ENCODE assay signal across 26 cellular contexts in genomic region chr10:69055241-69055640, GRCh38. TPM values are rescaled to one million over a fixed set of nuclear protein-coding genes. Genes with fewer than 3 reads are reported as not detected.
DNase-seq lines count a peak whose midpoint lies in the region; ATAC-seq, FAIRE-seq and TF ChIP-seq lines count a peak whose summit lies in the region.
"Had no signal": no experiment of that assay in that cellular context is flagged by ENCODE, and none has a peak within 500 bp of the region (broad histone marks: within the 10 kb centered on the region; RNA-seq: fewer than 3 reads in every experiment).

No MANE protein-coding gene starts in this region.

- TF ChIP-seq POLR2A in GM12878 (IDR thresholded peaks at IDR 0.05; ENCODE audit: low read depth, low read length) = no peak

- RAD21 ChIA-PET in GM12878 (lab: Charles Lee; ENCODE audit: unreplicated experiment) = interaction anchor here (1.0 to 25.6 kb wide), 9 partner anchors 9 to 174 kb away, joined by 3 to 544 read pairs (median 6); partner anchors contain the start of gene SRGN

- no peak for TF ChIP-seq RAD21 in GM12878 (IDR thresholded peaks at IDR 0.05; ENCODE audit: insufficient read depth, low read depth, low read length)

- intact Hi-C loops in activated naive CD4-positive, alpha-beta T cell treated with anti-CD3 and anti-CD28 coated beads for 36 hours (cut with micrococcal nuclease) = loop anchor here (1.0 to 2.0 kb wide), 4 partner anchors 10 to 50 kb away; no protein-coding TSS in a partner anchor
- intact Hi-C loops in GM12878 (cut with micrococcal nuclease; ENCODE audit: unreplicated experiment) = no loop called here

- H3K4me3 ChIP-seq in GM12878 = no peak overlapping the region
- H3K4me3 ChIP-seq: BLaER1, cardiac muscle cell, gastroesophageal sphincter had no signal

- CTCF ChIA-PET in activated naive CD4-positive, alpha-beta T cell treated with anti-CD3 and anti-CD28 coated beads for 36 hours (lab: Charles Lee) = interaction anchor here (0.7 to 1.3 kb wide), 8 partner anchors 9 to 50 kb away, joined by 3 to 10 read pairs (median 4); no protein-coding TSS in a partner anchor
- CTCF ChIA-PET in GM12878 (lab: Yijun Ruan, JAX) = interaction anchor here (1.1 to 14.3 kb wide), 6 partner anchors 10 to 50 kb away, joined by 5 to 121 read pairs (median 16); partner anchors contain the start of gene SRGN

- peak overlapping the region; percentile 52 for H3K27ac Mint-ChIP-seq in activated naive CD4-positive, alpha-beta T cell treated with anti-CD3 and anti-CD28 coated beads for 36 hours
- H3K27ac Mint-ChIP-seq in IgD-negative memory B cell = peak overlapping the region in 2 of 3 donors; percentile 31 to 81
- peak overlapping the region; percentile 88 for H3K27ac Mint-ChIP-seq in stimulated activated naive CD8-positive, alpha-beta T cell treated with anti-CD3 and anti-CD28 coated beads, Interleukin-15, Interleukin-2, amounts not matched to agents 100 ng/mL and 50 ng/mL, for 24 hours
- H3K27ac Mint-ChIP-seq: mesothelial cell of epicardium had no signal

- H3K4me3 Mint-ChIP-seq in activated naive CD4-positive, alpha-beta T cell treated with anti-CD3 and anti-CD28 coated beads for 36 hours = no peak overlapping the region
- H3K4me3 Mint-ChIP-seq in IgD-negative memory B cell = peak overlapping the region in 1 of 4 donors; percentile 25
- peak overlapping the region; percentile 45 for H3K4me3 Mint-ChIP-seq in stimulated activated naive CD8-positive, alpha-beta T cell treated with anti-CD3 and anti-CD28 coated beads, Interleukin-15, Interleukin-2, amounts not matched to agents 100 ng/mL and 50 ng/mL, for 24 hours
- H3K4me3 Mint-ChIP-seq: mesothelial cell of epicardium had no signal

- SMC1A ChIA-PET in GM12878 (lab: Charles Lee; ENCODE audit: uncharacterized antibody, unreplicated experiment) = interaction anchor here (0.7 to 17.6 kb wide), 9 partner anchors 7 to 67 kb away, joined by 3 to 355 read pairs (median 4); partner anchors contain the start of gene SRGN

- no peaks in the 10 kb centered on the region for H3K36me3 ChIP-seq in GM12878 (ENCODE audit: control insufficient read depth in 2 of 2, insufficient read depth in 2 of 2, low read length in 1 of 2)
- H3K36me3 ChIP-seq: BLaER1, cardiac muscle cell, gastroesophageal sphincter had no signal

- BruUV-seq in GM12878 (replicated peaks; lab: Mats Ljungman, UMichigan) = no TSS peak

- 18% methylated on average over 2 of the region's 2 CpGs for WGBS in GM12878 (ENCODE audit: insufficient coverage, insufficient replicate concordance, low lambda C conversion rate, missing lambda C conversion rate)

- POLR2A ChIA-PET in GM12878 (lab: Charles Lee) = interaction anchor here (0.6 to 16.7 kb wide), 6 partner anchors 9 to 70 kb away, joined by 3 to 312 read pairs (median 40); partner anchors contain the start of gene SRGN

- no peaks in the 10 kb centered on the region for H4K20me1 ChIP-seq in GM12878 (ENCODE audit: control insufficient read depth, insufficient read depth)
- H4K20me1 ChIP-seq: BLaER1 had no signal

- H3K79me2 ChIP-seq in GM12878 (ENCODE audit: control insufficient read depth, insufficient read depth, low read length) = peaks cover 3% of the 10 kb centered on the region

- TF ChIP-seq CTCF in GM12878 (IDR thresholded peaks at IDR 0.05 in 2 of 3, conservative IDR thresholded peaks at IDR 0.05 in 1 of 3; ENCODE audit: control insufficient read depth in 2 of 3, extremely low read depth in 1 of 3, insufficient read depth in 1 of 3, low read depth in 3 of 3, low read length in 3 of 3) = no peak

- peak in 1 of 2 experiments; percentile 65; a peak in 2 of 4 replicates for TF ChIP-seq EP300 in GM12878 (IDR thresholded peaks at IDR 0.05; ENCODE audit: borderline replicate concordance in 1 of 2, control insufficient read depth in 1 of 2, low read depth in 2 of 2, low read length in 2 of 2)

- peak; percentile 3 for ATAC-seq in GM12878
- ATAC-seq: gastroesophageal sphincter had no signal

- H3K27me3 ChIP-seq in GM12878 (replicated peaks in 1 of 2; ENCODE audit: control insufficient read depth in 2 of 2, insufficient read depth in 2 of 2, low read length in 1 of 2) = no peaks in the 10 kb centered on the region
- H3K27me3 ChIP-seq: BLaER1, cardiac muscle cell had no signal

- no peak overlapping the region for H2AFZ ChIP-seq in GM12878 (ENCODE audit: control insufficient read depth, low read depth, low read length)

- in situ Hi-C loops in GM12878 (cut with MboI) = no loop called here

- DNase-seq in activated naive CD4-positive, alpha-beta T cell treated with anti-CD3 and anti-CD28 coated beads for 36 hours = no peak
- no peak for DNase-seq in activated naive CD4-positive, alpha-beta T cell treated with anti-CD3 and anti-CD28 coated beads, Interleukin-2, amount 50 U/mL, for 16 hours
- DNase-seq in GM12878 (ENCODE audit: low read depth, low spot score) (no peak), NCI-H345 treated with DMSO at 0.1 percent for 48 hours (lab: John Stamatoyannopoulos, UW; ENCODE audit: unreplicated experiment) (no peak), Kasumi-1 (lab: John Stamatoyannopoulos, UW) (no peak)
- no peak for DNase-seq in stimulated activated CD4-positive, alpha-beta T cell treated with anti-CD3 and anti-CD28 coated beads, Interleukin-4, amount 100 ng/mL, for 4 hours
- DNase-seq: activated effector memory CD4-positive, alpha-beta T cell treated with Interleukin-2 at 50 U/mL for 16 hours; aorta; cortex of kidney; EL; KG1; left ventricle myocardium superior; NCI-H146; NCI-H524; SHP77; T1000 had no signal

- H3K4me1 ChIP-seq in GM12878 (ENCODE audit: control insufficient read depth, insufficient read depth, low read length) = peaks cover 70% of the 10 kb centered on the region
- H3K4me1 ChIP-seq: gastroesophageal sphincter had no signal

- peaks cover 44% of the 10 kb centered on the region for H3K4me1 Mint-ChIP-seq in activated naive CD4-positive, alpha-beta T cell treated with anti-CD3 and anti-CD28 coated beads for 36 hours (ENCODE audit: low read depth)
- H3K4me1 Mint-ChIP-seq in IgD-negative memory B cell = peaks cover 4 to 20% (median 7%) of the 10 kb centered on the region in 3 donors
- H3K4me1 Mint-ChIP-seq in stimulated activated naive CD8-positive, alpha-beta T cell treated with anti-CD3 and anti-CD28 coated beads, Interleukin-15, Interleukin-2, amounts not matched to agents 100 ng/mL and 50 ng/mL, for 24 hours (ENCODE audit: low read depth) = peaks cover 70% of the 10 kb centered on the region
- H3K4me1 Mint-ChIP-seq: mesothelial cell of epicardium had no signal

- H3K27ac ChIP-seq in GM12878 (ENCODE audit: control insufficient read depth, insufficient read depth) = peak overlapping the region; percentile 72
- H3K27ac ChIP-seq: BLaER1, cardiac muscle cell had no signal

- H3K9me3 ChIP-seq in GM12878 (replicated peaks; ENCODE audit: control insufficient read depth, insufficient read depth, low read length) = no peaks in the 10 kb centered on the region
- H3K9me3 ChIP-seq: BLaER1, gastroesophageal sphincter had no signal

- H3K9ac ChIP-seq in GM12878 (ENCODE audit: control insufficient read depth, insufficient read depth, low read length) = no peak overlapping the region
- H3K9ac ChIP-seq: BLaER1 had no signal

- no peaks in the 10 kb centered on the region for H3K36me3 Mint-ChIP-seq in activated naive CD4-positive, alpha-beta T cell treated with anti-CD3 and anti-CD28 coated beads for 36 hours (ENCODE audit: low read depth)
- H3K36me3 Mint-ChIP-seq in IgD-negative memory B cell = no peaks in the 10 kb centered on the region
- no peaks in the 10 kb centered on the region for H3K36me3 Mint-ChIP-seq in stimulated activated naive CD8-positive, alpha-beta T cell treated with anti-CD3 and anti-CD28 coated beads, Interleukin-15, Interleukin-2, amounts not matched to agents 100 ng/mL and 50 ng/mL, for 24 hours (ENCODE audit: low read depth)
- H3K36me3 Mint-ChIP-seq: mesothelial cell of epicardium had no signal

- no peak for FAIRE-seq in GM12878 (lab: Jason Lieb, UNC)
- FAIRE-seq: endometrium, HTR-8/SVneo, islet of Langerhans had no signal

- peak overlapping the region; percentile 0; the same call in 1 of the 2 replicates for H3K4me2 ChIP-seq in GM12878 (ENCODE audit: control insufficient read depth, insufficient read depth)
- H3K4me2 ChIP-seq: BLaER1 had no signal

- H3K9me3 Mint-ChIP-seq in activated naive CD4-positive, alpha-beta T cell treated with anti-CD3 and anti-CD28 coated beads for 36 hours = no peaks in the 10 kb centered on the region
- H3K9me3 Mint-ChIP-seq in IgD-negative memory B cell = no peaks in the 10 kb centered on the region
- no peaks in the 10 kb centered on the region for H3K9me3 Mint-ChIP-seq in stimulated activated naive CD8-positive, alpha-beta T cell treated with anti-CD3 and anti-CD28 coated beads, Interleukin-15, Interleukin-2, amounts not matched to agents 100 ng/mL and 50 ng/mL, for 24 hours
- H3K9me3 Mint-ChIP-seq: mesothelial cell of epicardium; naive thymus-derived CD4-positive, alpha-beta T cell had no signal

- no peaks in the 10 kb centered on the region for H3K27me3 Mint-ChIP-seq in activated naive CD4-positive, alpha-beta T cell treated with anti-CD3 and anti-CD28 coated beads for 36 hours (ENCODE audit: low read depth)
- no peaks in the 10 kb centered on the region for H3K27me3 Mint-ChIP-seq in IgD-negative memory B cell
- H3K27me3 Mint-ChIP-seq in stimulated activated naive CD8-positive, alpha-beta T cell treated with anti-CD3 and anti-CD28 coated beads, Interleukin-15, Interleukin-2, amounts not matched to agents 100 ng/mL and 50 ng/mL, for 24 hours = peaks cover 4% of the 10 kb centered on the region
- H3K27me3 Mint-ChIP-seq: naive thymus-derived CD4-positive, alpha-beta T cell had no signal

RNA-seq across cellular contexts. Expression of gene SRGN, which starts 32.7 kb away (rescaled TPM):
- 100 to 1,000 TPM; 197 to 198 TPM for total RNA-seq in activated naive CD4-positive, alpha-beta T cell treated with anti-CD3 and anti-CD28 coated beads for 36 hours
- polyA plus RNA-seq in IgD-negative memory B cell = 65.1 TPM
- 1,218 and 1,450 TPM in 2 replicates for total RNA-seq in GM12878 (2013; cell fraction: nucleolus; rRNA removed)
- 782 and 1,043 TPM in 2 replicates for total RNA-seq in GM12878 (2014; rRNA removed)
- 937 and 1,023 TPM in 2 replicates for total RNA-seq in GM12878 (2014; rRNA removed; fragmentation: Illumina TruSeq; extraction: Trizol)
- total RNA-seq in GM12878 (2021) = 658 and 735 TPM in 2 replicates
- 580 TPM for polyA plus RNA-seq in GM12878 (2011; ENCODE audit: low read depth)
- polyA plus RNA-seq in GM12878 (2011; rRNA removed) = 2,414 and 3,245 TPM in 2 replicates
- polyA plus RNA-seq in GM12878 (2011; cell fraction: cytosol; rRNA removed) = 1,183 and 1,837 TPM in 2 replicates
- 432 and 624 TPM in 2 replicates for polyA plus RNA-seq in GM12878 (2011; cell fraction: nucleus; rRNA removed)
- polyA plus RNA-seq in GM12878 (2012) = 946 and 1,192 TPM in 2 replicates
- 1,121 and 1,510 TPM in 2 replicates for polyA plus RNA-seq in GM12878 (2014; fragmentation: Illumina TruSeq; extraction: Trizol)
- polyA plus RNA-seq in GM12878 (2014; fragmentation: Nextera tagmentation; extraction: Ambion mirVana) = 1,000 to 10,000 TPM; 1,115 to 1,176 TPM
- polyA plus RNA-seq in GM12878 (2014; rRNA removed) = 687 and 833 TPM in 2 replicates
- polyA plus RNA-seq in GM12878 (2016; fragmentation: Nextera tagmentation; extraction: Ambion mirVana) = 100 to 1,000 TPM; 382 to 384 TPM
- polyA minus RNA-seq in GM12878 (2011; rRNA and poly(A)+ RNA removed) = 1,110 and 1,251 TPM in 2 replicates
- polyA minus RNA-seq in GM12878 (2011; cell fraction: cytosol; rRNA and poly(A)+ RNA removed) = 439 and 473 TPM in 2 replicates
- polyA minus RNA-seq in GM12878 (2011; cell fraction: nucleus; rRNA and poly(A)+ RNA removed) = 84.3 and 111 TPM in 2 replicates
- total RNA-seq: cardiac muscle cell, mesothelial cell of epicardium had no signal
- polyA plus RNA-seq: cardiac muscle cell had no signal
